8 cellular contexts compared by ENCODE assay signal in genomic region chr17:76239538-76240274, GRCh38. TPM values are rescaled to one million over a fixed set of nuclear protein-coding genes. Genes with fewer than 3 reads are reported as not detected.
DNase-seq lines count a peak whose midpoint lies in the region; ATAC-seq, FAIRE-seq and TF ChIP-seq lines count a peak whose summit lies in the region.

No MANE protein-coding gene starts in this region.

- TF ChIP-seq EP300 in K562 (IDR thresholded peaks at IDR 0.05; ENCODE audit: low read length): no peak

- no peak overlapping the region for H2BK5ac ChIP-seq in mesenchymal stem cell (ENCODE audit: low read depth, low read length, poor library complexity, severe bottlenecking)

- peak overlapping the region; percentile 18 to 48 for H3K18ac ChIP-seq in mesenchymal stem cell (ENCODE audit: low read depth in 1 of 2, low read length in 2 of 2)

- WGBS in K562 (ENCODE audit: insufficient coverage, low coverage, missing lambda C conversion rate): 1% methylated on average over 39 of the region's 75 CpGs
- WGBS in mesenchymal stem cell: 3% methylated on average over 53 of the region's 75 CpGs

- H2AK5ac ChIP-seq in mesenchymal stem cell (ENCODE audit: low read length, severe bottlenecking): no peak overlapping the region

- CTCF ChIA-PET in K562 (lab: Yijun Ruan, JAX; ENCODE audit: low intra/inter-chr PET ratio): no interaction called here

- BruUV-seq in K562 (replicated peaks; lab: Mats Ljungman, UMichigan): no TSS peak

- peak overlapping the region; percentile 51 for H3K4me3 ChIP-seq in K562
- peak overlapping the region; percentile 46 to 72 for H3K4me3 ChIP-seq in mesenchymal stem cell (ENCODE audit: insufficient read depth in 1 of 2, low read depth in 1 of 2, low read length in 2 of 2)
- peak overlapping the region; percentile 2 to 30 for H3K4me3 ChIP-seq in uterus

- H2AFZ ChIP-seq in K562 (ENCODE audit: low read depth, low read length) (peak overlapping the region; percentile 69), mesenchymal stem cell (ENCODE audit: low read depth, low read length) (no peak overlapping the region)

- H3K27ac ChIP-seq in K562 (ENCODE audit: extremely low read depth, low read depth, low read length): peak overlapping the region; percentile 85
- H3K27ac ChIP-seq in mesenchymal stem cell (ENCODE audit: low read length, poor library complexity, severe bottlenecking): no peak overlapping the region
- H3K27ac ChIP-seq in uterus: no peak overlapping the region

- H2BK12ac ChIP-seq in mesenchymal stem cell (ENCODE audit: low read length in 2 of 2): peak overlapping the region in 1 of 2 experiments; percentile 26

- peak overlapping the region; percentile 67 to 97; a peak in 3 of 4 replicates for H3K9ac ChIP-seq in K562 (ENCODE audit: insufficient read depth in 1 of 2, low read depth in 2 of 2, low read length in 2 of 2)
- H3K9ac ChIP-seq in mesenchymal stem cell (ENCODE audit: low read length): no peak overlapping the region

- no peak overlapping the region for H3K4ac ChIP-seq in mesenchymal stem cell (ENCODE audit: low read depth in 1 of 2, low read length in 2 of 2)

- H2BK15ac ChIP-seq in mesenchymal stem cell (ENCODE audit: low read depth, poor library complexity, severe bottlenecking): peak overlapping the region; percentile 99

- peak overlapping the region in 1 of 2 experiments; percentile 34 for H3K23ac ChIP-seq in mesenchymal stem cell (ENCODE audit: low read length in 2 of 2)

- no peaks in the 10 kb centered on the region for H3K9me1 ChIP-seq in K562 (ENCODE audit: control insufficient read depth, insufficient read depth, low read length)

- TF ChIP-seq RAD21 in K562 (CRISPR knock-in tag; conservative IDR thresholded peaks at IDR 0.05 in 1 of 2, IDR thresholded peaks at IDR 0.05 in 1 of 2): no peak

- H3K27me3 ChIP-seq in K562 (ENCODE audit: control insufficient read depth in 2 of 2, insufficient read depth in 2 of 2, low read length in 2 of 2) (no peaks in the 10 kb centered on the region), mesenchymal stem cell (ENCODE audit: control insufficient read depth in 1 of 2, insufficient read depth in 1 of 2, low read length in 2 of 2) (peaks cover 0 to 34% of the 10 kb centered on the region in 2 experiments), uterus (no peaks in the 10 kb centered on the region)

- no peak for FAIRE-seq in K562 (lab: Jason Lieb, UNC)

- H3K9me3 ChIP-seq in K562 (replicated peaks; ENCODE audit: control insufficient read depth, insufficient read depth, low read depth, low read length) (no peaks in the 10 kb centered on the region), mesenchymal stem cell (ENCODE audit: control insufficient read depth, low read length) (no peaks in the 10 kb centered on the region), uterus (no peaks in the 10 kb centered on the region)

- TF ChIP-seq POLR2A in K562 (conservative IDR thresholded peaks at IDR 0.05) (no peak), uterus (IDR thresholded peaks at IDR 0.05) (no peak)

- in situ Hi-C loops in K562 (cut with MboI): no loop called here

- no peak for TF ChIP-seq CTCF in K562 (IDR thresholded peaks at IDR 0.05 in 2 of 3, conservative IDR thresholded peaks at IDR 0.05 in 1 of 3; ENCODE audit: insufficient read depth in 2 of 3, low read depth in 1 of 3, low read length in 3 of 3)
- TF ChIP-seq CTCF in uterus (IDR thresholded peaks at IDR 0.05): no peak

- H3K4me2 ChIP-seq in K562 (ENCODE audit: insufficient read depth, low read length) (peak overlapping the region; percentile 75), mesenchymal stem cell (ENCODE audit: low read length, poor library complexity, severe bottlenecking) (peak overlapping the region; percentile 93)

- peak overlapping the region; percentile 87 for H4K8ac ChIP-seq in mesenchymal stem cell (ENCODE audit: low read length)

- DNase-seq in K562 (ENCODE audit: extremely low read depth in 1 of 4, low spot score in 3 of 4): peak in 3 of 4 experiments; percentile 19 to 48 (median 44)
- DNase-seq in mesenchymal stem cell: no peak
- DNase-seq in uterus: no peak
- DNase-seq in activated gamma-delta T cell (lab: John Stamatoyannopoulos, UW): no peak
- no peak for DNase-seq in NCI-H187 (lab: John Stamatoyannopoulos, UW)
- no peak for DNase-seq in SHP77 (lab: John Stamatoyannopoulos, UW)

- H3K4me1 ChIP-seq in K562 (replicated peaks in 1 of 2; ENCODE audit: control insufficient read depth in 2 of 2, insufficient read depth in 2 of 2, low read length in 2 of 2) (peaks cover 27 to 38% of the 10 kb centered on the region in 2 experiments; a peak in 4 of 5 replicates), mesenchymal stem cell (ENCODE audit: control insufficient read depth, insufficient read depth, low read depth, low read length) (peaks cover 20% of the 10 kb centered on the region), uterus (no peaks in the 10 kb centered on the region)

- POLR2A ChIA-PET in K562 (lab: Yijun Ruan, JAX): interaction anchor here (0.5 to 17.8 kb wide), 6 partner anchors 10 to 1596 kb away, joined by 3 to 227 read pairs (median 6); no protein-coding TSS in a partner anchor

- H3K36me3 ChIP-seq in K562 (ENCODE audit: control insufficient read depth, insufficient read depth, low read length) (0 out of 3 replicates have a peak, but pooled peaks cover 3% of the 10 kb centered on the region), mesenchymal stem cell (ENCODE audit: control insufficient read depth in 1 of 2, insufficient read depth in 2 of 2, low read depth in 1 of 2, low read length in 2 of 2) (no peaks in the 10 kb centered on the region), uterus (no peaks in the 10 kb centered on the region)

- peaks cover 69% of the 10 kb centered on the region for H3K79me2 ChIP-seq in K562 (ENCODE audit: control insufficient read depth, insufficient read depth, low read length)

- intact Hi-C loops in K562 (cut with micrococcal nuclease): loop anchor here (2.0 to 5.0 kb wide), 2 partner anchors 29 to 57 kb away; no protein-coding TSS in a partner anchor
- intact Hi-C loops in uterus (cut with DNase I; ENCODE audit: low total_unique reads): loop anchor here (10.0 kb wide), 1 partner anchor 505 kb away; no protein-coding TSS in a partner anchor

- H2BK120ac ChIP-seq in mesenchymal stem cell (ENCODE audit: low read depth, low read length): no peak overlapping the region

- H4K20me1 ChIP-seq in K562 (replicated peaks; ENCODE audit: control insufficient read depth, insufficient read depth, low read length): no peaks in the 10 kb centered on the region

- peak overlapping the region in 1 of 2 experiments; percentile 66 for H3K14ac ChIP-seq in mesenchymal stem cell (ENCODE audit: low read length in 2 of 2)

- H3K79me1 ChIP-seq in mesenchymal stem cell (replicated peaks; ENCODE audit: low read length, poor library complexity, severe bottlenecking): peaks cover 3% of the 10 kb centered on the region

- H4K91ac ChIP-seq in mesenchymal stem cell (ENCODE audit: low read length): peak overlapping the region; percentile 45

- ATAC-seq in GM18498 (IDR thresholded peaks at IDR 0.05; ENCODE audit: unreplicated experiment) (peak; percentile 34), HG03432 (IDR thresholded peaks at IDR 0.05; ENCODE audit: unreplicated experiment) (peak; percentile 8), K562 (peak; percentile 48)

RNA-seq across cellular contexts. Expression of gene RNF157, which starts 0.6 kb away (rescaled TPM):
- 105 and 114 TPM in 2 replicates for total RNA-seq in K562 (2011; cell fraction: chromatin; rRNA removed; ENCODE audit: low replicate concordance)
- 43.7 and 60.5 TPM in 2 replicates for total RNA-seq in K562 (2011; cell fraction: nucleolus; rRNA removed)
- total RNA-seq in K562 (2011; cell fraction: nucleoplasm; rRNA removed): 85.8 and 127 TPM in 2 replicates
- total RNA-seq in K562 (2014; rRNA removed): 12.7 and 21.6 TPM in 2 replicates
- 16.3 and 17.9 TPM in 2 replicates for total RNA-seq in K562 (2014; rRNA removed; fragmentation: Illumina TruSeq; extraction: Trizol)
- total RNA-seq in K562 (2015; rRNA removed; fragmentation: Illumina TruSeq; extraction: Trizol): 28.2 and 28.7 TPM in 2 replicates
- 28.6 and 29.0 TPM in 2 replicates for total RNA-seq in K562 (2021)
- 30.5 and 37.8 TPM in 2 replicates for polyA plus RNA-seq in K562 (2011; rRNA removed)
- 29.5 and 33.1 TPM in 2 replicates for polyA plus RNA-seq in K562 (2011; cell fraction: cytosol; rRNA removed)
- 28.4 and 36.3 TPM in 2 replicates for polyA plus RNA-seq in K562 (2011; cell fraction: nucleus; rRNA removed)
- polyA plus RNA-seq in K562 (2012): 21.3 and 53.9 TPM in 2 replicates
- polyA plus RNA-seq in K562 (2014; fragmentation: Illumina TruSeq; extraction: Trizol): 29.0 and 31.7 TPM in 2 replicates
- polyA plus RNA-seq in K562 (2014; fragmentation: Nextera tagmentation; extraction: Ambion mirVana): 10 to 100 TPM in 1 of 2 experiments, 1 to 10 TPM in 1; 8.1 to 12.7 TPM
- polyA plus RNA-seq in K562 (2014; rRNA removed): 20.8 and 26.3 TPM in 2 replicates
- 40.3 and 41.8 TPM in 2 replicates for polyA minus RNA-seq in K562 (2011; rRNA and poly(A)+ RNA removed)
- polyA minus RNA-seq in K562 (2011; cell fraction: cytosol; rRNA and poly(A)+ RNA removed): 30.4 and 40.2 TPM in 2 replicates
- 13.2 and 28.3 TPM in 2 replicates for polyA minus RNA-seq in K562 (2011; cell fraction: nucleus; rRNA and poly(A)+ RNA removed)
- 5.8 TPM for polyA plus RNA-seq in mesenchymal stem cell (2013, experiment 1 of 2)
- polyA plus RNA-seq in mesenchymal stem cell (2013, experiment 2 of 2): 5.5 TPM
- 1 to 10 TPM in 3 of 4 donors, under 1 TPM in 1; 0.77 to 5.7 (median 1.7) TPM for total RNA-seq in uterus

RNA-seq across cellular contexts. Expression of gene UBALD2, which starts 25.4 kb away (rescaled TPM):
- 10.6 and 25.5 TPM in 2 replicates for total RNA-seq in K562 (2011; cell fraction: chromatin; rRNA removed; ENCODE audit: low replicate concordance)
- total RNA-seq in K562 (2011; cell fraction: nucleolus; rRNA removed): 27.3 and 33.0 TPM in 2 replicates
- total RNA-seq in K562 (2011; cell fraction: nucleoplasm; rRNA removed): 22.7 and 24.3 TPM in 2 replicates
- total RNA-seq in K562 (2014; rRNA removed) (43.1 and 52.7 TPM in 2 replicates), K562 (2014; rRNA removed; fragmentation: Illumina TruSeq; extraction: Trizol) (5.8 and 7.6 TPM in 2 replicates), K562 (2015; rRNA removed; fragmentation: Illumina TruSeq; extraction: Trizol) (21.9 and 25.3 TPM in 2 replicates), K562 (2021) (85.3 and 94.1 TPM in 2 replicates), uterus (10 to 100 TPM in 2 of 4 donors, 1 to 10 TPM in 2; 2.0 to 17.4 (median 9.2) TPM)
- polyA plus RNA-seq in K562 (2011; rRNA removed) (46.6 and 79.6 TPM in 2 replicates), K562 (2014; fragmentation: Illumina TruSeq; extraction: Trizol) (17.4 and 39.3 TPM in 2 replicates), K562 (2014; fragmentation: Nextera tagmentation; extraction: Ambion mirVana) (1 to 10 TPM; 2.3 to 3.9 TPM), K562 (2014; rRNA removed) (40.6 and 46.5 TPM in 2 replicates)
- polyA plus RNA-seq in K562 (2011; cell fraction: cytosol; rRNA removed): 34.5 and 74.0 TPM in 2 replicates
- 55.6 and 56.6 TPM in 2 replicates for polyA plus RNA-seq in K562 (2011; cell fraction: nucleus; rRNA removed)
- 62.8 and 75.4 TPM in 2 replicates for polyA plus RNA-seq in K562 (2012)
- 8.0 and 8.5 TPM in 2 replicates for polyA minus RNA-seq in K562 (2011; rRNA and poly(A)+ RNA removed)
- 32.8 and 59.0 TPM in 2 replicates for polyA minus RNA-seq in K562 (2011; cell fraction: cytosol; rRNA and poly(A)+ RNA removed)
- polyA minus RNA-seq in K562 (2011; cell fraction: nucleus; rRNA and poly(A)+ RNA removed): 8.1 and 9.6 TPM in 2 replicates
- polyA plus RNA-seq in mesenchymal stem cell (2013, experiment 1 of 2): 74.6 TPM
- polyA plus RNA-seq in mesenchymal stem cell (2013, experiment 2 of 2): 80.5 TPM

Comparison
In these comparisons a context has a peak if more than half of its experiments do, and no peak if none do; other contexts are left out.
1. DNase-seq: peak in K562 (3 of 4); none in mesenchymal stem cell (single experiment), uterus (0 of 2), activated gamma-delta T cell (single experiment), NCI-H187 (0 of 2) and SHP77 (0 of 2).
2. Peak in every context shown above with its lines, with median percentiles within 50 percentile points of each other: ATAC-seq and H3K4me3 ChIP-seq.